16 cellular contexts compared by ENCODE assay signal in genomic region chr10:14584643-14585042, GRCh38.
A peak's percentile ranks its signal among the peaks of the same experiment; 100 is the strongest.
DNase-seq lines count a peak whose midpoint lies in the region; ATAC-seq and TF ChIP-seq lines count a peak whose summit lies in the region.
"Had no signal": no experiment of that assay in that cellular context is flagged by ENCODE, and none has a peak within 500 bp of the region (broad histone marks: within the 10 kb centered on the region; RNA-seq: fewer than 3 reads in every experiment).

No MANE protein-coding gene starts in this region.

- peak overlapping the region; percentile 68 for H3K4me2 ChIP-seq in GM23338

- H3K27me3 ChIP-seq in CD4-positive, alpha-beta T cell (ENCODE audit: control insufficient read depth, insufficient read depth, low read length) = no peaks in the 10 kb centered on the region
- no peaks in the 10 kb centered on the region for H3K27me3 ChIP-seq in GM23338 (ENCODE audit: insufficient read depth)
- no peaks in the 10 kb centered on the region for H3K27me3 ChIP-seq in naive thymus-derived CD4-positive, alpha-beta T cell (ENCODE audit: control insufficient read depth in 2 of 2, insufficient read depth in 2 of 2, low read length in 2 of 2)
- H3K27me3 ChIP-seq in ovary = no peaks in the 10 kb centered on the region
- H3K27me3 ChIP-seq: BE2C, cardiac muscle cell had no signal

- no peak for TF ChIP-seq POLR2A in ovary (IDR thresholded peaks at IDR 0.05)

- no peak for ATAC-seq in CD4-positive, alpha-beta T cell (ENCODE audit: poor library complexity)
- peak; percentile 16; the same call in 2 of the 3 replicates for ATAC-seq in GM23338
- ATAC-seq in naive thymus-derived CD4-positive, alpha-beta T cell = no peak
- ATAC-seq in GM18858 (IDR thresholded peaks at IDR 0.05; ENCODE audit: unreplicated experiment) = no peak
- no peak for ATAC-seq in HG03108 (IDR thresholded peaks at IDR 0.05; ENCODE audit: unreplicated experiment)
- no peak for ATAC-seq in HG02852 (IDR thresholded peaks at IDR 0.05; ENCODE audit: unreplicated experiment)
- ATAC-seq: K562, SK-N-SH treated with all-trans-retinoic acid at 6 μM for 48 hours had no signal

- H3K4me1 ChIP-seq in GM23338 (ENCODE audit: insufficient read depth) (peaks cover 39% of the 10 kb centered on the region), ovary (ENCODE audit: insufficient read depth) (no peaks in the 10 kb centered on the region)
- peaks cover 82 to 88% of the 10 kb centered on the region in 2 donors for H3K4me1 ChIP-seq in naive thymus-derived CD4-positive, alpha-beta T cell (ENCODE audit: control insufficient read depth in 2 of 2, insufficient read depth in 2 of 2, low read length in 2 of 2)

- TF ChIP-seq EP300 in ovary (IDR thresholded peaks at IDR 0.05) = no peak

- WGBS in ovary, 3 donors = 90 to 96% (median 96%) methylated on average over 3 of the region's 3 CpGs

- CTCF ChIA-PET in CD4-positive, alpha-beta T cell (lab: Charles Lee) = interaction anchor here (1.3 kb wide), 1 partner anchor 16 kb away, joined by 4 read pairs; no protein-coding TSS in a partner anchor
- CTCF ChIA-PET in naive thymus-derived CD4-positive, alpha-beta T cell (lab: Charles Lee) = interaction anchor here (0.6 to 3.2 kb wide), 3 partner anchors 20 to 174 kb away, joined by 3 to 10 read pairs (median 8); no protein-coding TSS in a partner anchor

- H2AFZ ChIP-seq in GM23338 = no peak overlapping the region

- POLR2A ChIA-PET in CD4-positive, alpha-beta T cell (lab: Charles Lee) = interaction anchor here (1.7 to 2.7 kb wide), 5 partner anchors 14 to 293 kb away, joined by 5 to 101 read pairs (median 10); partner anchors contain the start of gene SUV39H2
- POLR2A ChIA-PET in naive thymus-derived CD4-positive, alpha-beta T cell (lab: Charles Lee) = interaction anchor here (0.7 to 20.1 kb wide), 4 partner anchors 18 to 1485 kb away, joined by 3 to 429 read pairs (median 5); partner anchors contain the start of gene OPTN

- peaks cover 78% of the 10 kb centered on the region for H3K79me2 ChIP-seq in GM23338 (replicated peaks; ENCODE audit: insufficient read depth)

- DNase-seq in CD4-positive, alpha-beta T cell = no peak
- DNase-seq in GM23338 (ENCODE audit: low spot score) (peak; percentile 12), ovary (no peak)
- no peak for DNase-seq in activated T-helper 2 cell treated with anti-CD3 and anti-CD28 coated beads, Interferon-gamma antibody, Interleukin-2, Interleukin-4, amounts not matched to agents 10 μg/mL and 5 μg/mL and 100 μg/mL, durations not matched to agents 14 hours and 24 hours and 36 hours (ENCODE audit: low spot score)
- peak in 2 of 9 donors; percentile 43 to 45 for DNase-seq in naive thymus-derived CD4-positive, alpha-beta T cell
- DNase-seq: BE2C, NCI-H1417, NCI-H446, OCI-M1, WERI-Rb-1 had no signal

- peak overlapping the region; percentile 97 for H3K27ac Mint-ChIP-seq in CD4-positive, alpha-beta T cell
- H3K27ac Mint-ChIP-seq in GM23338 = peak overlapping the region; percentile 32; the same call in 1 of the 2 replicates
- peak overlapping the region; percentile 79 for H3K27ac Mint-ChIP-seq in activated T-helper 2 cell treated with anti-CD3 and anti-CD28 coated beads, Interferon-gamma antibody, Interleukin-2, Interleukin-4, amounts not matched to agents 10 μg/mL and 5 μg/mL and 100 μg/mL, durations not matched to agents 14 hours and 24 hours and 36 hours
- H3K27ac Mint-ChIP-seq in naive thymus-derived CD4-positive, alpha-beta T cell = peak overlapping the region; percentile 96 to 100 (median 99)

- no peaks in the 10 kb centered on the region for H4K20me1 ChIP-seq in GM23338 (replicated peaks; ENCODE audit: insufficient read depth)

- H3K27me3 Mint-ChIP-seq in CD4-positive, alpha-beta T cell = no peaks in the 10 kb centered on the region
- peaks cover 3% of the 10 kb centered on the region for H3K27me3 Mint-ChIP-seq in GM23338 (ENCODE audit: insufficient read depth, low read depth, poor library complexity)
- no peaks in the 10 kb centered on the region for H3K27me3 Mint-ChIP-seq in activated T-helper 2 cell treated with anti-CD3 and anti-CD28 coated beads, Interferon-gamma antibody, Interleukin-2, Interleukin-4, amounts not matched to agents 10 μg/mL and 5 μg/mL and 100 μg/mL, durations not matched to agents 14 hours and 24 hours and 36 hours (ENCODE audit: low read depth)
- H3K27me3 Mint-ChIP-seq in naive thymus-derived CD4-positive, alpha-beta T cell = no peaks in the 10 kb centered on the region

- TF ChIP-seq CTCF in CD4-positive, alpha-beta T cell (IDR thresholded peaks at IDR 0.05) = no peak
- TF ChIP-seq CTCF in GM23338 (conservative IDR thresholded peaks at IDR 0.05; ENCODE audit: low read depth in 2 of 2) (no peak), ovary (IDR thresholded peaks at IDR 0.05) (no peak)

- H3K36me3 Mint-ChIP-seq in CD4-positive, alpha-beta T cell (ENCODE audit: low read depth) = peaks cover 31% of the 10 kb centered on the region
- no peaks in the 10 kb centered on the region for H3K36me3 Mint-ChIP-seq in GM23338 (ENCODE audit: low read depth)
- H3K36me3 Mint-ChIP-seq in activated T-helper 2 cell treated with anti-CD3 and anti-CD28 coated beads, Interferon-gamma antibody, Interleukin-2, Interleukin-4, amounts not matched to agents 10 μg/mL and 5 μg/mL and 100 μg/mL, durations not matched to agents 14 hours and 24 hours and 36 hours (ENCODE audit: low read depth) = peaks cover 69% of the 10 kb centered on the region
- H3K36me3 Mint-ChIP-seq in naive thymus-derived CD4-positive, alpha-beta T cell = peaks cover 0 to 29% (median 0%) of the 10 kb centered on the region in 5 donors

- no peaks in the 10 kb centered on the region for H3K9me3 ChIP-seq in CD4-positive, alpha-beta T cell (ENCODE audit: control insufficient read depth, low read length)
- no peaks in the 10 kb centered on the region for H3K9me3 ChIP-seq in naive thymus-derived CD4-positive, alpha-beta T cell (ENCODE audit: control insufficient read depth in 2 of 3, low read length in 3 of 3)
- H3K9me3 ChIP-seq in ovary = no peaks in the 10 kb centered on the region
- H3K9me3 ChIP-seq: BE2C had no signal

- H3K4me1 Mint-ChIP-seq in CD4-positive, alpha-beta T cell (ENCODE audit: low read depth) = peaks cover 98% of the 10 kb centered on the region
- H3K4me1 Mint-ChIP-seq in GM23338 = peaks cover 46% of the 10 kb centered on the region
- H3K4me1 Mint-ChIP-seq in activated T-helper 2 cell treated with anti-CD3 and anti-CD28 coated beads, Interferon-gamma antibody, Interleukin-2, Interleukin-4, amounts not matched to agents 10 μg/mL and 5 μg/mL and 100 μg/mL, durations not matched to agents 14 hours and 24 hours and 36 hours (ENCODE audit: low read depth) = peaks cover 80% of the 10 kb centered on the region
- peaks cover 69 to 99% (median 92%) of the 10 kb centered on the region in 7 donors for H3K4me1 Mint-ChIP-seq in naive thymus-derived CD4-positive, alpha-beta T cell

- H3F3A ChIP-seq in GM23338 (replicated peaks; ENCODE audit: low read depth) = 0 out of 2 replicates have a peak, but pooled peaks cover 5% of the 10 kb centered on the region

- H3K4me3 ChIP-seq in GM23338 (no peak overlapping the region), ovary (no peak overlapping the region)
- no peak overlapping the region for H3K4me3 ChIP-seq in naive thymus-derived CD4-positive, alpha-beta T cell (ENCODE audit: low read length)
- H3K4me3 ChIP-seq: cardiac muscle cell, K562 had no signal

- intact Hi-C loops in CD4-positive, alpha-beta T cell (cut with DNase I, micrococcal nuclease) = no loop called here
- intact Hi-C loops in activated T-helper 2 cell treated with anti-CD3 and anti-CD28 coated beads, Interferon-gamma antibody, Interleukin-2, Interleukin-4, amounts not matched to agents 10 μg/mL and 5 μg/mL and 100 μg/mL, durations not matched to agents 14 hours and 24 hours and 36 hours (cut with micrococcal nuclease) = loop anchor here (5.0 kb wide), 3 partner anchors 32 to 253 kb away; partner anchors contain the start of genes CDNF, HSPA14 and MSANTD7
- intact Hi-C loops in naive thymus-derived CD4-positive, alpha-beta T cell (cut with micrococcal nuclease) = loop anchor here (5.0 kb wide), 4 partner anchors 32 to 293 kb away; partner anchors contain the start of genes CDNF (in 2 of the 2), HSPA14 (in 2 of the 2), MSANTD7 (in 2 of the 2) and SUV39H2 (in 1 of the 2)
- intact Hi-C loops in ovary (cut with DNase I) = no loop called here

- H3K36me3 ChIP-seq in GM23338 (ENCODE audit: insufficient read depth) = no peaks in the 10 kb centered on the region
- no peaks in the 10 kb centered on the region for H3K36me3 ChIP-seq in naive thymus-derived CD4-positive, alpha-beta T cell (ENCODE audit: control insufficient read depth in 2 of 3, insufficient read depth in 3 of 3, low read length in 3 of 3)
- no peaks in the 10 kb centered on the region for H3K36me3 ChIP-seq in ovary
- H3K36me3 ChIP-seq: cardiac muscle cell, WERI-Rb-1 had no signal

- H3K9me3 Mint-ChIP-seq in CD4-positive, alpha-beta T cell = no peaks in the 10 kb centered on the region
- H3K9me3 Mint-ChIP-seq in GM23338 = no peaks in the 10 kb centered on the region
- H3K9me3 Mint-ChIP-seq in activated T-helper 2 cell treated with anti-CD3 and anti-CD28 coated beads, Interferon-gamma antibody, Interleukin-2, Interleukin-4, amounts not matched to agents 10 μg/mL and 5 μg/mL and 100 μg/mL, durations not matched to agents 14 hours and 24 hours and 36 hours = no peaks in the 10 kb centered on the region
- peaks cover 0 to 3% (median 0%) of the 10 kb centered on the region in 11 donors for H3K9me3 Mint-ChIP-seq in naive thymus-derived CD4-positive, alpha-beta T cell

- H3K27ac ChIP-seq in CD4-positive, alpha-beta T cell (ENCODE audit: low read depth, low read length) = peak overlapping the region; percentile 95
- no peak overlapping the region for H3K27ac ChIP-seq in GM23338 (ENCODE audit: low read depth)
- H3K27ac ChIP-seq in naive thymus-derived CD4-positive, alpha-beta T cell (ENCODE audit: low read depth, low read length) = peak overlapping the region; percentile 83
- no peak overlapping the region for H3K27ac ChIP-seq in ovary
- H3K27ac ChIP-seq: cardiac muscle cell, WERI-Rb-1 had no signal

- peak overlapping the region; percentile 67 for H3K4me3 Mint-ChIP-seq in CD4-positive, alpha-beta T cell
- no peak overlapping the region for H3K4me3 Mint-ChIP-seq in GM23338
- H3K4me3 Mint-ChIP-seq in activated T-helper 2 cell treated with anti-CD3 and anti-CD28 coated beads, Interferon-gamma antibody, Interleukin-2, Interleukin-4, amounts not matched to agents 10 μg/mL and 5 μg/mL and 100 μg/mL, durations not matched to agents 14 hours and 24 hours and 36 hours (ENCODE audit: low read depth) = peak overlapping the region; percentile 30
- H3K4me3 Mint-ChIP-seq in naive thymus-derived CD4-positive, alpha-beta T cell = peak overlapping the region; percentile 15 to 90 (median 82)

- peaks cover 5% of the 10 kb centered on the region; the same call in 1 of the 2 replicates for H3K9me2 ChIP-seq in GM23338 (ENCODE audit: insufficient read depth)

Comparison
In these comparisons a context has a peak if more than half of its experiments do, and no peak if none do; other contexts are left out.
1. H3K27ac ChIP-seq: peak in CD4-positive, alpha-beta T cell (single experiment) and naive thymus-derived CD4-positive, alpha-beta T cell (single experiment); none in GM23338 (single experiment) and ovary (0 of 2).
2. H3K27ac Mint-ChIP-seq: peak in every context shown above with its lines; median percentile 99 in naive thymus-derived CD4-positive, alpha-beta T cell; 97 in CD4-positive, alpha-beta T cell; 79 in activated T-helper 2 cell treated with anti-CD3 and anti-CD28 coated beads, Interferon-gamma antibody, Interleukin-2, Interleukin-4, amounts not matched to agents 10 μg/mL and 5 μg/mL and 100 μg/mL, durations not matched to agents 14 hours and 24 hours and 36 hours; 32 in GM23338.
3. intact Hi-C loops: an anchor here in activated T-helper 2 cell treated with anti-CD3 and anti-CD28 coated beads, Interferon-gamma antibody, Interleukin-2, Interleukin-4, amounts not matched to agents 10 μg/mL and 5 μg/mL and 100 μg/mL, durations not matched to agents 14 hours and 24 hours and 36 hours (5.0 kb wide) and naive thymus-derived CD4-positive, alpha-beta T cell (5.0 kb wide); none called in CD4-positive, alpha-beta T cell and ovary.